16 cellular contexts compared by ENCODE assay signal in genomic region chr19:13073263-13073662, GRCh38.
"Had no signal": no experiment of that assay in that cellular context is flagged by ENCODE, and none has a peak within 500 bp of the region (broad histone marks: within the 10 kb centered on the region; RNA-seq: fewer than 3 reads in every experiment).

No MANE protein-coding gene starts in this region.

- H3K4me3 ChIP-seq: coronary artery, lower lobe of right lung, neural progenitor cell, ovary, upper lobe of right lung had no signal

- H3K9ac ChIP-seq: neural progenitor cell, SK-N-SH had no signal

- ATAC-seq: activated CD4-positive, CD25-positive, alpha-beta regulatory T cell treated with anti-CD3 and anti-CD28 coated beads, Interleukin-2, amount 50 U/mL, for 24 hours; left cardiac atrium; lower lobe of right lung; stimulated activated naive B cell treated with anti-CD40 and anti-IgM and Interleukin-4, amounts not matched to agents 10 μg/mL and 1 μg/mL and 100 μg/mL, for 72 hours; T-cell; upper lobe of right lung had no signal

- H3K9me3 ChIP-seq: lower lobe of right lung, ovary, SK-N-SH, upper lobe of right lung had no signal

- H3K27ac ChIP-seq: lower lobe of right lung, neural progenitor cell, upper lobe of right lung had no signal

- H3K36me3 ChIP-seq: neural progenitor cell, ovary had no signal

- DNase-seq: activated naive CD4-positive, alpha-beta T cell treated with Interleukin-2 at 50 U/mL for 16 hours; central memory CD4-positive, alpha-beta T cell; effector CD4-positive, alpha-beta T cell; foreskin fibroblast; left cardiac atrium; lower lobe of right lung; ovary; SK-N-SH; stimulated activated CD4-positive, alpha-beta T cell treated with anti-CD3 and anti-CD28 coated beads, Interleukin-4, amount 100 ng/mL, for 1 hour; stimulated activated naive B cell treated with anti-CD40 and anti-IgM and Interleukin-4, amounts not matched to agents 10 μg/mL and 1 μg/mL and 100 μg/mL, for 72 hours; T-cell; T-helper 9 cell; upper lobe of right lung had no signal

- H3K27me3 ChIP-seq: ovary, upper lobe of right lung had no signal
